Comparison of ENCODE assay signal across 8 cellular contexts in genomic region chr4:128287159-128287870, GRCh38. TPM values are rescaled to one million over a fixed set of nuclear protein-coding genes. Genes with fewer than 3 reads are reported as not detected.
DNase-seq lines count a peak whose midpoint lies in the region; ATAC-seq and TF ChIP-seq lines count a peak whose summit lies in the region.

Gene PGRMC2, minus strand, starts transcription at chr4:128287813. Its CDS starts 23 bp downstream, at chr4:128287790.

- H3K4me1 ChIP-seq in stomach: peaks cover 13 to 57% (median 43%) of the 10 kb centered on the region in 4 donors

- H3K9me3 ChIP-seq in stomach: no peaks in the 10 kb centered on the region

- DNase-seq in activated naive CD4-positive, alpha-beta T cell treated with anti-CD3 and anti-CD28 coated beads for 36 hours: peak; percentile 54
- DNase-seq in activated naive CD4-positive, alpha-beta T cell treated with Interleukin-2 at 50 U/mL for 16 hours: no peak
- DNase-seq in RWPE1 (ENCODE audit: low spot score) (peak; percentile 19), coronary artery (ENCODE audit: low spot score) (peak; percentile 77), lower leg skin (ENCODE audit: low spot score in 2 of 2) (peak in 1 of 2 donors; percentile 47), stomach (no peak), cerebellar nuclear complex (lab: John Stamatoyannopoulos, UW) (no peak)

- WGBS in lower leg skin, 2 donors: 0 to 1% methylated on average over 26 to 56 of the region's 65 CpGs
- WGBS in stomach, 5 donors: 0 to 4% (median 1%) methylated on average over 19 to 64 of the region's 65 CpGs

- no peaks in the 10 kb centered on the region for H3K27me3 Mint-ChIP-seq in activated naive CD4-positive, alpha-beta T cell treated with anti-CD3 and anti-CD28 coated beads for 36 hours (ENCODE audit: low read depth)

- H3K27ac ChIP-seq in RWPE1: peak within 1 kb of the TSS; percentile 96
- H3K27ac ChIP-seq in coronary artery: peak within 1 kb of the TSS; percentile 83 to 98
- H3K27ac ChIP-seq in stomach: peak within 1 kb of the TSS; percentile 93 to 97 (median 95)

- H3K27me3 ChIP-seq in stomach: no peaks in the 10 kb centered on the region

- H3K4me3 ChIP-seq in coronary artery: peak within 1 kb of the TSS; percentile 99
- peak within 1 kb of the TSS; percentile 59 for H3K4me3 ChIP-seq in lower leg skin (ENCODE audit: low read depth, poor library complexity, severe bottlenecking)
- H3K4me3 ChIP-seq in stomach: peak within 1 kb of the TSS; percentile 62 to 94 (median 86)

- H3K4me3 Mint-ChIP-seq in activated naive CD4-positive, alpha-beta T cell treated with anti-CD3 and anti-CD28 coated beads for 36 hours: peak within 1 kb of the TSS; percentile 76

- no peak for TF ChIP-seq CTCF in RWPE1 (conservative IDR thresholded peaks at IDR 0.05; ENCODE audit: low read depth)
- no peak for TF ChIP-seq CTCF in coronary artery (IDR thresholded peaks at IDR 0.05)
- no peak for TF ChIP-seq CTCF in lower leg skin (IDR thresholded peaks at IDR 0.05)
- no peak for TF ChIP-seq CTCF in stomach (IDR thresholded peaks at IDR 0.05)

- H3K4me1 Mint-ChIP-seq in activated naive CD4-positive, alpha-beta T cell treated with anti-CD3 and anti-CD28 coated beads for 36 hours (ENCODE audit: low read depth): peaks cover 32% of the 10 kb centered on the region

- intact Hi-C loops in activated naive CD4-positive, alpha-beta T cell treated with anti-CD3 and anti-CD28 coated beads for 36 hours (cut with micrococcal nuclease): loop anchor here (1.0 to 5.0 kb wide), 5 partner anchors 227 to 655 kb away; partner anchors contain the start of gene INTU
- intact Hi-C loops in lower leg skin (cut with DNase I; ENCODE audit: low total_unique reads) (no loop called here), stomach (cut with DNase I; ENCODE audit: low total_unique reads) (no loop called here)

- TF ChIP-seq POLR2A in lower leg skin (IDR thresholded peaks at IDR 0.05) (no peak), stomach (IDR thresholded peaks at IDR 0.05) (peak in 1 of 4 donors; percentile 68)

- H3K9me3 Mint-ChIP-seq in activated naive CD4-positive, alpha-beta T cell treated with anti-CD3 and anti-CD28 coated beads for 36 hours: no peaks in the 10 kb centered on the region

- H3K36me3 ChIP-seq in stomach: peaks cover 0 to 3% (median 0%) of the 10 kb centered on the region in 4 donors

- CTCF ChIA-PET in activated naive CD4-positive, alpha-beta T cell treated with anti-CD3 and anti-CD28 coated beads for 36 hours (lab: Charles Lee): interaction anchor here (0.7 to 1.1 kb wide), 3 partner anchors 11 to 575 kb away, joined by 3 read pairs; no protein-coding TSS in a partner anchor
- CTCF ChIA-PET in RWPE1 (lab: Yijun Ruan, JAX): interaction anchor here (0.5 kb wide), 2 partner anchors 390 to 475 kb away, joined by 3 read pairs; no protein-coding TSS in a partner anchor

- TF ChIP-seq EP300 in stomach (IDR thresholded peaks at IDR 0.05): no peak

- peak; percentile 23 for ATAC-seq in HG02943 (IDR thresholded peaks at IDR 0.05; ENCODE audit: low read depth, unreplicated experiment)

- H3K36me3 Mint-ChIP-seq in activated naive CD4-positive, alpha-beta T cell treated with anti-CD3 and anti-CD28 coated beads for 36 hours (ENCODE audit: low read depth): peaks cover 10% of the 10 kb centered on the region

- H3K27ac Mint-ChIP-seq in activated naive CD4-positive, alpha-beta T cell treated with anti-CD3 and anti-CD28 coated beads for 36 hours: peak within 1 kb of the TSS; percentile 92

- POLR2A ChIA-PET in RWPE1 (lab: Yijun Ruan, JAX; ENCODE audit: low non-redundant PET): no interaction called here

RNA-seq across cellular contexts. Expression of gene PGRMC2, which starts in this region (rescaled TPM):
- total RNA-seq in activated naive CD4-positive, alpha-beta T cell treated with anti-CD3 and anti-CD28 coated beads for 36 hours: 10 to 100 TPM; 19.2 to 22.0 TPM
- 10 to 100 TPM; 50.1 to 89.7 (median 74.6) TPM for total RNA-seq in lower leg skin
- total RNA-seq in stomach: 100 to 1,000 TPM in 1 of 5 donors, 10 to 100 TPM in 3, 1 to 10 TPM in 1; 7.2 to 101 (median 79.4) TPM
- 10 to 100 TPM; 18.4 to 42.1 (median 35.1) TPM for polyA plus RNA-seq in stomach

Comparison
In these comparisons a context has a peak if more than half of its experiments do, and no peak if none do; other contexts are left out.
1. DNase-seq: peak in activated naive CD4-positive, alpha-beta T cell treated with anti-CD3 and anti-CD28 coated beads for 36 hours (single experiment), RWPE1 (single experiment) and coronary artery (single experiment); none in activated naive CD4-positive, alpha-beta T cell treated with Interleukin-2 at 50 U/mL for 16 hours (single experiment), stomach (single experiment) and cerebellar nuclear complex (0 of 2).
2. Peak in every context shown above with its lines, with median percentiles within 50 percentile points of each other: H3K27ac ChIP-seq and H3K4me3 ChIP-seq.